In the genomic region with DNA sequence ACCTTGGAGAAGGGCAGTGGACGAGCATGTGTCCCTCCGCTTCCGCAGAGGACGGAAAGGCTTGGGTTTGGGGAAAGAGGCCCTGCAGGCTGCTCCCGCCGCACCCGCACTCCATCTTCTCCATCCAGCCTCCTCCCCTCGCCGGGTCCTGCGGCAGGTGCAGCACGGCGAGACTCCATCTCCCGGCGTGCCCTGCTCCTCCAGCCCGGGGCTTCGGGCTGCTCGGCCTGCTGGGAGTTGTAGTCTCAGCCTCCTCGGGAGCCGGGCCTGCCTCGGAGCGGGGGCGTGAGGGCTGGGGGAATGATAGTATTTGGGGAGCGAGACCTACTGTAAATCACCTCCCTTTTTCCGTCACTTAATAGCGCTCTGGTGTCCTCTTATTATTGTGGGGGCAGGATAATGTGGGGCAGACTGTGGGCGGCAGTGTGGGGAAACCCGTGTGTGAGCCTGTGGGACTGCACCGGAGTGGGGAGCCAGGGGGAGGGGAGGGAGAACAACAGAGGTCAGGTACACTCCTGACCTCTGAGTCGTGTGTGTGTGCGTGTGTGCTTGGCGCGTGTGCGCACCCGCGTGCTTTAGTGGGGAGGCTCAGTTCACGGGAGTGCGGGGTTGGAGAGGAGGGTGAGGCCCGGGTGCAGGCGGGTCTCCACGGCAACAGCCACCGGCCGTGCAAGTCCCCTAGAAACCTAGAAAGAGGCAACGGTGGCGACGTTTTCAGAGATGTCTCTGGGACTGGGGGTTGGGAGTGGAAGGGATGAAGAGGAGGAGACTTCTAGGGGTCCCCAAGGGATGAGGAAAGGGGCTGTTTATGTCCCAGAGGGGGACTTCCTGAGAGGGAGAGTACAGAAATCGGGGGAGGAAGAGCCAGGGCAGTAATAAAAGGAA, we compare ENCODE assay signal across 1 cellular context.
TF ChIP-seq lines count a peak whose summit lies in the region.

No MANE protein-coding gene starts in this region.

TF ChIP-seq in K562, 482 proteins besides CTCF, POLR2A, EP300 and RAD21 (continued from another document and continues in another):
- TF ChIP-seq MECOM (CRISPR knock-in tag; IDR thresholded peaks at IDR 0.05) (no peak), ILF3 (IDR thresholded peaks at IDR 0.05; ENCODE audit: borderline replicate concordance) (no peak), NR2C1 (IDR thresholded peaks at IDR 0.05) (peak; percentile 26; the same call in 1 of the 2 replicates), NR2C1 (tag; IDR thresholded peaks at IDR 0.05) (peak; percentile 89), MYC (IDR thresholded peaks at IDR 0.05; ENCODE audit: low read depth, low read length) (peak; percentile 54; the same call in 1 of the 2 replicates), MYC (CRISPR knock-in tag; IDR thresholded peaks at IDR 0.05; ENCODE audit: borderline replicate concordance, low read depth) (no peak), MTF1 (CRISPR knock-in tag; IDR thresholded peaks at IDR 0.05; ENCODE audit: borderline replicate concordance) (no peak), TEAD1 (CRISPR knock-in tag; IDR thresholded peaks at IDR 0.05) (peak; percentile 10 to 74; a peak in 1 of 4 replicates), SMC3 (conservative IDR thresholded peaks at IDR 0.05; ENCODE audit: insufficient read depth, low read depth, low read length) (0 out of 2 replicates have a peak, but pooled peaks have one; percentile 10), CREBBP (IDR thresholded peaks at IDR 0.05; ENCODE audit: low read depth, low read length) (no peak), ZNF175 (CRISPR knock-in tag; IDR thresholded peaks at IDR 0.05; ENCODE audit: low read depth) (peak; percentile 93), POLR3G (IDR thresholded peaks at IDR 0.05; ENCODE audit: extremely low read depth, insufficient read length, insufficient replicate concordance) (no peak), TCFL5 (CRISPR knock-in tag; conservative IDR thresholded peaks at IDR 0.05) (no peak), FOXK2 (conservative IDR thresholded peaks at IDR 0.05 in 1 of 2, IDR thresholded peaks at IDR 0.05 in 1 of 2; ENCODE audit: low read depth in 2 of 2) (no peak; a peak in 1 of 4 replicates), CBX5 (IDR thresholded peaks at IDR 0.05; ENCODE audit: borderline replicate concordance, low read depth) (no peak), TEAD2 (tag; IDR thresholded peaks at IDR 0.05) (no peak), LCOR (CRISPR knock-in tag; IDR thresholded peaks at IDR 0.05) (peak; percentile 83), ZNF644 (tag; IDR thresholded peaks at IDR 0.05; ENCODE audit: low read depth) (peak; percentile 95), LEF1 (IDR thresholded peaks at IDR 0.05) (no peak), CREM (IDR thresholded peaks at IDR 0.05; ENCODE audit: low read depth) (peak; percentile 84)
- TF ChIP-seq, protein P1, sequence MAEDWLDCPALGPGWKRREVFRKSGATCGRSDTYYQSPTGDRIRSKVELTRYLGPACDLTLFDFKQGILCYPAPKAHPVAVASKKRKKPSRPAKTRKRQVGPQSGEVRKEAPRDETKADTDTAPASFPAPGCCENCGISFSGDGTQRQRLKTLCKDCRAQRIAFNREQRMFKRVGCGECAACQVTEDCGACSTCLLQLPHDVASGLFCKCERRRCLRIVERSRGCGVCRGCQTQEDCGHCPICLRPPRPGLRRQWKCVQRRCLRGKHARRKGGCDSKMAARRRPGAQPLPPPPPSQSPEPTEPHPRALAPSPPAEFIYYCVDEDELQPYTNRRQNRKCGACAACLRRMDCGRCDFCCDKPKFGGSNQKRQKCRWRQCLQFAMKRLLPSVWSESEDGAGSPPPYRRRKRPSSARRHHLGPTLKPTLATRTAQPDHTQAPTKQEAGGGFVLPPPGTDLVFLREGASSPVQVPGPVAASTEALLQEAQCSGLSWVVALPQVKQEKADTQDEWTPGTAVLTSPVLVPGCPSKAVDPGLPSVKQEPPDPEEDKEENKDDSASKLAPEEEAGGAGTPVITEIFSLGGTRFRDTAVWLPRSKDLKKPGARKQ (CRISPR knock-in tag; IDR thresholded peaks at IDR 0.05), result no peak
- TF ChIP-seq, protein P2, sequence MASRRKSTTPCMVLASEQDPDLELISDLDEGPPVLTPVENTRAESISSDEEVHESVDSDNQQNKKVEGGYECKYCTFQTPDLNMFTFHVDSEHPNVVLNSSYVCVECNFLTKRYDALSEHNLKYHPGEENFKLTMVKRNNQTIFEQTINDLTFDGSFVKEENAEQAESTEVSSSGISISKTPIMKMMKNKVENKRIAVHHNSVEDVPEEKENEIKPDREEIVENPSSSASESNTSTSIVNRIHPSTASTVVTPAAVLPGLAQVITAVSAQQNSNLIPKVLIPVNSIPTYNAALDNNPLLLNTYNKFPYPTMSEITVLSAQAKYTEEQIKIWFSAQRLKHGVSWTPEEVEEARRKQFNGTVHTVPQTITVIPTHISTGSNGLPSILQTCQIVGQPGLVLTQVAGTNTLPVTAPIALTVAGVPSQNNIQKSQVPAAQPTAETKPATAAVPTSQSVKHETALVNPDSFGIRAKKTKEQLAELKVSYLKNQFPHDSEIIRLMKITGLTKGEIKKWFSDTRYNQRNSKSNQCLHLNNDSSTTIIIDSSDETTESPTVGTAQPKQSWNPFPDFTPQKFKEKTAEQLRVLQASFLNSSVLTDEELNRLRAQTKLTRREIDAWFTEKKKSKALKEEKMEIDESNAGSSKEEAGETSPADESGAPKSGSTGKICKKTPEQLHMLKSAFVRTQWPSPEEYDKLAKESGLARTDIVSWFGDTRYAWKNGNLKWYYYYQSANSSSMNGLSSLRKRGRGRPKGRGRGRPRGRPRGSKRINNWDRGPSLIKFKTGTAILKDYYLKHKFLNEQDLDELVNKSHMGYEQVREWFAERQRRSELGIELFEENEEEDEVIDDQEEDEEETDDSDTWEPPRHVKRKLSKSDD (conservative IDR thresholded peaks at IDR 0.05; ENCODE audit: low read length), result no peak
- TF ChIP-seq, protein P3, sequence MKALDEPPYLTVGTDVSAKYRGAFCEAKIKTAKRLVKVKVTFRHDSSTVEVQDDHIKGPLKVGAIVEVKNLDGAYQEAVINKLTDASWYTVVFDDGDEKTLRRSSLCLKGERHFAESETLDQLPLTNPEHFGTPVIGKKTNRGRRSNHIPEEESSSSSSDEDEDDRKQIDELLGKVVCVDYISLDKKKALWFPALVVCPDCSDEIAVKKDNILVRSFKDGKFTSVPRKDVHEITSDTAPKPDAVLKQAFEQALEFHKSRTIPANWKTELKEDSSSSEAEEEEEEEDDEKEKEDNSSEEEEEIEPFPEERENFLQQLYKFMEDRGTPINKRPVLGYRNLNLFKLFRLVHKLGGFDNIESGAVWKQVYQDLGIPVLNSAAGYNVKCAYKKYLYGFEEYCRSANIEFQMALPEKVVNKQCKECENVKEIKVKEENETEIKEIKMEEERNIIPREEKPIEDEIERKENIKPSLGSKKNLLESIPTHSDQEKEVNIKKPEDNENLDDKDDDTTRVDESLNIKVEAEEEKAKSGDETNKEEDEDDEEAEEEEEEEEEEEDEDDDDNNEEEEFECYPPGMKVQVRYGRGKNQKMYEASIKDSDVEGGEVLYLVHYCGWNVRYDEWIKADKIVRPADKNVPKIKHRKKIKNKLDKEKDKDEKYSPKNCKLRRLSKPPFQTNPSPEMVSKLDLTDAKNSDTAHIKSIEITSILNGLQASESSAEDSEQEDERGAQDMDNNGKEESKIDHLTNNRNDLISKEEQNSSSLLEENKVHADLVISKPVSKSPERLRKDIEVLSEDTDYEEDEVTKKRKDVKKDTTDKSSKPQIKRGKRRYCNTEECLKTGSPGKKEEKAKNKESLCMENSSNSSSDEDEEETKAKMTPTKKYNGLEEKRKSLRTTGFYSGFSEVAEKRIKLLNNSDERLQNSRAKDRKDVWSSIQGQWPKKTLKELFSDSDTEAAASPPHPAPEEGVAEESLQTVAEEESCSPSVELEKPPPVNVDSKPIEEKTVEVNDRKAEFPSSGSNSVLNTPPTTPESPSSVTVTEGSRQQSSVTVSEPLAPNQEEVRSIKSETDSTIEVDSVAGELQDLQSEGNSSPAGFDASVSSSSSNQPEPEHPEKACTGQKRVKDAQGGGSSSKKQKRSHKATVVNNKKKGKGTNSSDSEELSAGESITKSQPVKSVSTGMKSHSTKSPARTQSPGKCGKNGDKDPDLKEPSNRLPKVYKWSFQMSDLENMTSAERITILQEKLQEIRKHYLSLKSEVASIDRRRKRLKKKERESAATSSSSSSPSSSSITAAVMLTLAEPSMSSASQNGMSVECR (CRISPR knock-in tag; IDR thresholded peaks at IDR 0.05), result peak; percentile 86
- TF ChIP-seq, protein P4, sequence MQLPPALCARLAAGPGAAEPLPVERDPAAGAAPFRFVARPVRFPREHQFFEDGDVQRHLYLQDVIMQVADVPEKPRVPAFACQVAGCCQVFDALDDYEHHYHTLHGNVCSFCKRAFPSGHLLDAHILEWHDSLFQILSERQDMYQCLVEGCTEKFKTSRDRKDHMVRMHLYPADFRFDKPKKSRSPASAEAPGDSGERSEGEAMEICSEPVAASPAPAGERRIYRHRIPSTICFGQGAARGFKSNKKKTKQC (CRISPR knock-in tag; IDR thresholded peaks at IDR 0.05), result peak; percentile 88
- TF ChIP-seq, protein P5, sequence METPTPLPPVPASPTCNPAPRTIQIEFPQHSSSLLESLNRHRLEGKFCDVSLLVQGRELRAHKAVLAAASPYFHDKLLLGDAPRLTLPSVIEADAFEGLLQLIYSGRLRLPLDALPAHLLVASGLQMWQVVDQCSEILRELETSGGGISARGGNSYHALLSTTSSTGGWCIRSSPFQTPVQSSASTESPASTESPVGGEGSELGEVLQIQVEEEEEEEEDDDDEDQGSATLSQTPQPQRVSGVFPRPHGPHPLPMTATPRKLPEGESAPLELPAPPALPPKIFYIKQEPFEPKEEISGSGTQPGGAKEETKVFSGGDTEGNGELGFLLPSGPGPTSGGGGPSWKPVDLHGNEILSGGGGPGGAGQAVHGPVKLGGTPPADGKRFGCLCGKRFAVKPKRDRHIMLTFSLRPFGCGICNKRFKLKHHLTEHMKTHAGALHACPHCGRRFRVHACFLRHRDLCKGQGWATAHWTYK (CRISPR knock-in tag; IDR thresholded peaks at IDR 0.05), result peak; percentile 70; the same call in 1 of the 2 replicates
- TF ChIP-seq, protein P6, sequence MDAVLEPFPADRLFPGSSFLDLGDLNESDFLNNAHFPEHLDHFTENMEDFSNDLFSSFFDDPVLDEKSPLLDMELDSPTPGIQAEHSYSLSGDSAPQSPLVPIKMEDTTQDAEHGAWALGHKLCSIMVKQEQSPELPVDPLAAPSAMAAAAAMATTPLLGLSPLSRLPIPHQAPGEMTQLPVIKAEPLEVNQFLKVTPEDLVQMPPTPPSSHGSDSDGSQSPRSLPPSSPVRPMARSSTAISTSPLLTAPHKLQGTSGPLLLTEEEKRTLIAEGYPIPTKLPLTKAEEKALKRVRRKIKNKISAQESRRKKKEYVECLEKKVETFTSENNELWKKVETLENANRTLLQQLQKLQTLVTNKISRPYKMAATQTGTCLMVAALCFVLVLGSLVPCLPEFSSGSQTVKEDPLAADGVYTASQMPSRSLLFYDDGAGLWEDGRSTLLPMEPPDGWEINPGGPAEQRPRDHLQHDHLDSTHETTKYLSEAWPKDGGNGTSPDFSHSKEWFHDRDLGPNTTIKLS (IDR thresholded peaks at IDR 0.05; ENCODE audit: borderline replicate concordance, low read depth), result peak; percentile 93
- TF ChIP-seq, protein P7, sequence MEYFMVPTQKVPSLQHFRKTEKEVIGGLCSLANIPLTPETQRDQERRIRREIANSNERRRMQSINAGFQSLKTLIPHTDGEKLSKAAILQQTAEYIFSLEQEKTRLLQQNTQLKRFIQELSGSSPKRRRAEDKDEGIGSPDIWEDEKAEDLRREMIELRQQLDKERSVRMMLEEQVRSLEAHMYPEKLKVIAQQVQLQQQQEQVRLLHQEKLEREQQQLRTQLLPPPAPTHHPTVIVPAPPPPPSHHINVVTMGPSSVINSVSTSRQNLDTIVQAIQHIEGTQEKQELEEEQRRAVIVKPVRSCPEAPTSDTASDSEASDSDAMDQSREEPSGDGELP (CRISPR knock-in tag; IDR thresholded peaks at IDR 0.05; ENCODE audit: borderline replicate concordance), result peak; percentile 84
- TF ChIP-seq, protein P8, sequence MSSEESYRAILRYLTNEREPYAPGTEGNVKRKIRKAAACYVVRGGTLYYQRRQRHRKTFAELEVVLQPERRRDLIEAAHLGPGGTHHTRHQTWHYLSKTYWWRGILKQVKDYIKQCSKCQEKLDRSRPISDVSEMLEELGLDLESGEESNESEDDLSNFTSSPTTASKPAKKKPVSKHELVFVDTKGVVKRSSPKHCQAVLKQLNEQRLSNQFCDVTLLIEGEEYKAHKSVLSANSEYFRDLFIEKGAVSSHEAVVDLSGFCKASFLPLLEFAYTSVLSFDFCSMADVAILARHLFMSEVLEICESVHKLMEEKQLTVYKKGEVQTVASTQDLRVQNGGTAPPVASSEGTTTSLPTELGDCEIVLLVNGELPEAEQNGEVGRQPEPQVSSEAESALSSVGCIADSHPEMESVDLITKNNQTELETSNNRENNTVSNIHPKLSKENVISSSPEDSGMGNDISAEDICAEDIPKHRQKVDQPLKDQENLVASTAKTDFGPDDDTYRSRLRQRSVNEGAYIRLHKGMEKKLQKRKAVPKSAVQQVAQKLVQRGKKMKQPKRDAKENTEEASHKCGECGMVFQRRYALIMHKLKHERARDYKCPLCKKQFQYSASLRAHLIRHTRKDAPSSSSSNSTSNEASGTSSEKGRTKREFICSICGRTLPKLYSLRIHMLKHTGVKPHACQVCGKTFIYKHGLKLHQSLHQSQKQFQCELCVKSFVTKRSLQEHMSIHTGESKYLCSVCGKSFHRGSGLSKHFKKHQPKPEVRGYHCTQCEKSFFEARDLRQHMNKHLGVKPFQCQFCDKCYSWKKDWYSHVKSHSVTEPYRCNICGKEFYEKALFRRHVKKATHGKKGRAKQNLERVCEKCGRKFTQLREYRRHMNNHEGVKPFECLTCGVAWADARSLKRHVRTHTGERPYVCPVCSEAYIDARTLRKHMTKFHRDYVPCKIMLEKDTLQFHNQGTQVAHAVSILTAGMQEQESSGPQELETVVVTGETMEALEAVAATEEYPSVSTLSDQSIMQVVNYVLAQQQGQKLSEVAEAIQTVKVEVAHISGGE (CRISPR knock-in tag; IDR thresholded peaks at IDR 0.05), result peak in 1 of 3 experiments; percentile 94; a peak in 2 of 6 replicates
- TF ChIP-seq, protein P9, sequence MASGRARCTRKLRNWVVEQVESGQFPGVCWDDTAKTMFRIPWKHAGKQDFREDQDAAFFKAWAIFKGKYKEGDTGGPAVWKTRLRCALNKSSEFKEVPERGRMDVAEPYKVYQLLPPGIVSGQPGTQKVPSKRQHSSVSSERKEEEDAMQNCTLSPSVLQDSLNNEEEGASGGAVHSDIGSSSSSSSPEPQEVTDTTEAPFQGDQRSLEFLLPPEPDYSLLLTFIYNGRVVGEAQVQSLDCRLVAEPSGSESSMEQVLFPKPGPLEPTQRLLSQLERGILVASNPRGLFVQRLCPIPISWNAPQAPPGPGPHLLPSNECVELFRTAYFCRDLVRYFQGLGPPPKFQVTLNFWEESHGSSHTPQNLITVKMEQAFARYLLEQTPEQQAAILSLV (tag; IDR thresholded peaks at IDR 0.05), result peak; percentile 41; the same call in 1 of the 2 replicates
- TF ChIP-seq, protein P10, sequence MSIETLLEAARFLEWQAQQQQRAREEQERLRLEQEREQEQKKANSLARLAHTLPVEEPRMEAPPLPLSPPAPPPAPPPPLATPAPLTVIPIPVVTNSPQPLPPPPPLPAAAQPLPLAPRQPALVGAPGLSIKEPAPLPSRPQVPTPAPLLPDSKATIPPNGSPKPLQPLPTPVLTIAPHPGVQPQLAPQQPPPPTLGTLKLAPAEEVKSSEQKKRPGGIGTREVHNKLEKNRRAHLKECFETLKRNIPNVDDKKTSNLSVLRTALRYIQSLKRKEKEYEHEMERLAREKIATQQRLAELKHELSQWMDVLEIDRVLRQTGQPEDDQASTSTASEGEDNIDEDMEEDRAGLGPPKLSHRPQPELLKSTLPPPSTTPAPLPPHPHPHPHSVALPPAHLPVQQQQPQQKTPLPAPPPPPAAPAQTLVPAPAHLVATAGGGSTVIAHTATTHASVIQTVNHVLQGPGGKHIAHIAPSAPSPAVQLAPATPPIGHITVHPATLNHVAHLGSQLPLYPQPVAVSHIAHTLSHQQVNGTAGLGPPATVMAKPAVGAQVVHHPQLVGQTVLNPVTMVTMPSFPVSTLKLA (conservative IDR thresholded peaks at IDR 0.05), result peak in 1 of 2 experiments; percentile 31; a peak in 1 of 4 replicates
